Comparison of ENCODE assay signal across 21 cellular contexts in the genomic region with DNA sequence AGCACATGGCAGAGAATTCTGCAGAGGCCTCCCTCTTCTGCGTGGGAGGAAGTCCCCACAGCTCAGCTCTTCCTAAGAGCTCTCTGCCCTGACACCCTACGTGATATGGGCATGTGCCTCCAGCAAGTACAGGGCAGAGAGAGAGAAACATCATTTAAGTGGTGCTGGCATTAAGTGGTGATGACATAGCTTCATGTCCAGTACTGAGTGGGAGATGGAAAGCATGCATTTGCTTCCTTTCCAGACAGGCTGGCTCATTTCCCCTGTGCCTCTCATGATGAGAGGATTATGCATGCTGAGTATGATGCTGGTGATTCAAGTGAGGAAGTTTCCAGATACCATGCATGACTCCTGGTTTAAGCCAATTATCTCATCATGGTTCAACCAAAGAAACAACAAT. TPM values are rescaled to one million over a fixed set of nuclear protein-coding genes. Genes with fewer than 3 reads are reported as not detected.
A peak's percentile ranks its signal among the peaks of the same experiment; 100 is the strongest.
DNase-seq lines count a peak whose midpoint lies in the region; ATAC-seq, FAIRE-seq and TF ChIP-seq lines count a peak whose summit lies in the region.
"Had no signal": no experiment of that assay in that cellular context is flagged by ENCODE, and none has a peak within 500 bp of the region (broad histone marks: within the 10 kb centered on the region; RNA-seq: fewer than 3 reads in every experiment).

No MANE protein-coding gene starts in this region.

- H3K36me3 ChIP-seq in bronchial epithelial cell (ENCODE audit: control insufficient read depth, insufficient read depth, low read length) = no peaks in the 10 kb centered on the region
- no peaks in the 10 kb centered on the region for H3K36me3 ChIP-seq in osteoblast (ENCODE audit: insufficient read depth, low read length)
- H3K36me3 ChIP-seq: right lobe of liver had no signal

- H4K20me1 ChIP-seq in osteoblast (ENCODE audit: insufficient read depth, low read length) = no peaks in the 10 kb centered on the region

- H3K27ac ChIP-seq in osteoblast (ENCODE audit: low read depth, low read length) = peak overlapping the region; percentile 47
- H3K27ac ChIP-seq: 22Rv1, right lobe of liver had no signal

- H3K9me3 Mint-ChIP-seq in IgD-negative memory B cell = no peaks in the 10 kb centered on the region

- no peaks in the 10 kb centered on the region for H3K9me3 ChIP-seq in osteoblast (ENCODE audit: low read depth, low read length)
- H3K9me3 ChIP-seq: right lobe of liver had no signal

- no peak for ATAC-seq in HG03045 (IDR thresholded peaks at IDR 0.05; ENCODE audit: unreplicated experiment)
- ATAC-seq: right lobe of liver, Right ventricle myocardium inferior had no signal

- peaks cover 3% of the 10 kb centered on the region for H3K27me3 Mint-ChIP-seq in IgD-negative memory B cell

- no peak for TF ChIP-seq CTCF in bronchial epithelial cell (IDR thresholded peaks at IDR 0.05; ENCODE audit: insufficient read depth, low read length, severe bottlenecking)
- TF ChIP-seq CTCF in osteoblast (IDR thresholded peaks at IDR 0.05; ENCODE audit: extremely low read depth, low read depth, low read length) = no peak

- H3K4me3 Mint-ChIP-seq in IgD-negative memory B cell = peak overlapping the region in 1 of 4 donors; percentile 55

- no peak overlapping the region for H3K4me3 ChIP-seq in bronchial epithelial cell (ENCODE audit: low read depth, low read length)
- H3K4me3 ChIP-seq in osteoblast (ENCODE audit: insufficient read depth, low read length) = no peak overlapping the region
- H3K4me3 ChIP-seq: lung, right lobe of liver had no signal

- H3K27me3 ChIP-seq in bronchial epithelial cell (ENCODE audit: control insufficient read depth, insufficient read depth, low read length) (peaks cover 4% of the 10 kb centered on the region), osteoblast (ENCODE audit: insufficient read depth, low read length) (no peaks in the 10 kb centered on the region)
- H3K27me3 ChIP-seq: right lobe of liver had no signal

- H3K4me2 ChIP-seq in osteoblast (ENCODE audit: insufficient read depth, low read length) = no peak overlapping the region

- no peaks in the 10 kb centered on the region for H3K79me2 ChIP-seq in osteoblast (ENCODE audit: insufficient read depth, low read length)

- peaks cover 14% of the 10 kb centered on the region for H3K4me1 ChIP-seq in osteoblast (ENCODE audit: insufficient read depth, low read length)
- H3K4me1 ChIP-seq: right lobe of liver had no signal

- no peak for FAIRE-seq in bronchial epithelial cell (lab: Jason Lieb, UNC)
- FAIRE-seq: GM18507 had no signal

- peak overlapping the region in 2 of 3 donors; percentile 88 to 92 for H3K27ac Mint-ChIP-seq in IgD-negative memory B cell

- peak; percentile 6 for DNase-seq in DMS53 (lab: John Stamatoyannopoulos, UW)
- DNase-seq in DMS53 treated with DMSO at 0.1 percent for 48 hours (lab: John Stamatoyannopoulos, UW; ENCODE audit: unreplicated experiment) = no peak
- DNase-seq in bronchial epithelial cell (ENCODE audit: low read depth) = peak; percentile 72
- DNase-seq in osteoblast (ENCODE audit: insufficient read length, low spot score, missing footprints) = peak; percentile 96
- DNase-seq in NCI-H1417 (lab: John Stamatoyannopoulos, UW) = no peak
- DNase-seq in activated CD4-positive, alpha-beta T cell treated with anti-CD3 and anti-CD28 coated beads, Interleukin-2, amount 50 U/mL, for 4 hours = no peak
- DNase-seq: activated naive CD4-positive, alpha-beta T cell; COR-L47; erythroblast; NCI-H1694; NCI-H526 treated with DMSO at 0.1 percent for 48 hours; right lobe of liver; T1000 had no signal

- H3K36me3 Mint-ChIP-seq in IgD-negative memory B cell = no peaks in the 10 kb centered on the region

- no peak overlapping the region for H2AFZ ChIP-seq in osteoblast (ENCODE audit: low read length)

- H3K4me1 Mint-ChIP-seq in IgD-negative memory B cell = peaks cover 10 to 12% (median 11%) of the 10 kb centered on the region in 3 donors

RNA-seq across cellular contexts. Expression of gene BFSP2, which starts 26.9 kb away (rescaled TPM):
- 2.8 TPM for polyA plus RNA-seq in IgD-negative memory B cell
- total RNA-seq in bronchial epithelial cell = not detected in 2 replicates
- total RNA-seq in osteoblast = not detected in 2 replicates
- total RNA-seq: chondrocyte, lung, right lobe of liver, Right ventricle myocardium inferior had no signal
- polyA plus RNA-seq: neural cell had no signal

Comparison
In these comparisons a context has a peak if more than half of its experiments do, and no peak if none do; other contexts are left out.
1. DNase-seq: peak in DMS53 (single experiment), bronchial epithelial cell (single experiment) and osteoblast (single experiment); none in DMS53 treated with DMSO at 0.1 percent for 48 hours (single experiment), NCI-H1417 (0 of 3) and activated CD4-positive, alpha-beta T cell treated with anti-CD3 and anti-CD28 coated beads, Interleukin-2, amount 50 U/mL, for 4 hours (0 of 2).